Comparison of ENCODE assay signal across 8 cellular contexts in the genomic region with DNA sequence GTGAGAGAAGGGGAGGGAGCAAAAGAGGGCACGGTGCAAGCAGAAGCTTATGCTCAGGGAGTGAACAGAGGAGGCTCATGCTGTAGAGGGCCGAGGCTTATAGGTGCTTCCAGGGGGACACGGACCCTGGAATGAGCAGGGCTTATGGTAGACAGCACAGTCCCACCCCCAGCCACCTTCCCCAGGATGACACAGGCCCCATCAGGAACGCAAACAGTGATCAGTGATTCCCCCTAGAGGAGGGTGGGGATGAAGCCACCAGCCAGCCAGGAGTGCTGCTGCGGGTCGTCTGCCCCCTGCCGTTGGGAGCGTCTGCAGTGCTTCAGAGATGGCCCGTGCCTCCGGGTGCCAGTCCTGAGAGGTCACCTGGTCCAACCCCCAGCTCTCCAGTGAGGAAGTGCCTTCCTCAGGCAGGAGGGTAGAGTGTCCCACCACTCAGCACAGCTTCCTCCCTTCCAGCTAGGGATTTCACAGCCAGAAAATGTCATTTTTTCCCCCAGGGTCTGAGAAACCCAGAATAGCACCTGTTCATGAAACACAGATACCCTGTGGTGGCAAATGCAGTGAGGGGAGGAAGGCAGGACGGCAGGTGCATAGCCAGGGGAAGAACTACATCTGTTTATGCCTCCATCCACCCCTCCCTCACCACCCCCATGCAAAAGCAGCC.
DNase-seq lines count a peak whose midpoint lies in the region; ATAC-seq, FAIRE-seq and TF ChIP-seq lines count a peak whose summit lies in the region.

No MANE protein-coding gene starts in this region.

- DNase-seq in AG10803 (ENCODE audit: low read depth) (peak; percentile 25), NCI-H1092 treated with DMSO at 0.1 percent for 48 hours (lab: John Stamatoyannopoulos, UW) (peak; percentile 81), SW480 (ENCODE audit: low spot score) (peak; percentile 87), astrocyte (ENCODE audit: low read depth) (peak; percentile 13), immature natural killer cell (peak; percentile 10 to 28 (median 24))
- peak; percentile 43 to 48 for DNase-seq in stimulated activated CD4-positive, alpha-beta T cell treated with anti-CD3 and anti-CD28 coated beads, Interleukin-4, amount 100 ng/mL, for 4 hours

- FAIRE-seq in astrocyte (lab: Jason Lieb, UNC) = no peak

- no peaks in the 10 kb centered on the region for H4K20me1 ChIP-seq in astrocyte (ENCODE audit: insufficient read depth, low read length)

- H3K4me3 ChIP-seq in AG10803 (ENCODE audit: low read length) (no peak overlapping the region), astrocyte (ENCODE audit: insufficient read depth, low read depth, low read length) (no peak overlapping the region)

- no peak overlapping the region for H3K27ac ChIP-seq in astrocyte (ENCODE audit: low read depth, low read length)

- TF ChIP-seq CTCF in AG10803 (conservative IDR thresholded peaks at IDR 0.05; ENCODE audit: low read length) (peak; percentile 60), astrocyte (IDR thresholded peaks at IDR 0.05; ENCODE audit: insufficient read depth, low read depth, low read length) (peak; percentile 58)

- no peak overlapping the region for H3K4me2 ChIP-seq in astrocyte (ENCODE audit: low read length)

- H3K4me1 ChIP-seq in astrocyte (ENCODE audit: insufficient read depth, low read length) = no peaks in the 10 kb centered on the region

- H3K79me2 ChIP-seq in astrocyte (ENCODE audit: insufficient read depth, low read length) = no peaks in the 10 kb centered on the region

- H2AFZ ChIP-seq in astrocyte (ENCODE audit: low read depth, low read length) = no peak overlapping the region

- H3K27me3 ChIP-seq in astrocyte (ENCODE audit: insufficient read depth, low read length) = peaks cover 12% of the 10 kb centered on the region

- no peaks in the 10 kb centered on the region for H3K36me3 ChIP-seq in astrocyte (ENCODE audit: insufficient read depth, low read length)

- H3K4me3 Mint-ChIP-seq in astrocyte (ENCODE audit: unreplicated experiment) = no peak overlapping the region
- H3K4me3 Mint-ChIP-seq in immature natural killer cell = no peak overlapping the region

- peaks cover 2% of the 10 kb centered on the region for H3K36me3 Mint-ChIP-seq in astrocyte (ENCODE audit: low read depth, unreplicated experiment)
- no peaks in the 10 kb centered on the region for H3K36me3 Mint-ChIP-seq in immature natural killer cell

- no peaks in the 10 kb centered on the region for H3K9me3 ChIP-seq in astrocyte (ENCODE audit: insufficient read depth, low read depth, low read length)

- H3K27ac Mint-ChIP-seq in astrocyte (ENCODE audit: unreplicated experiment) = no peak overlapping the region
- H3K27ac Mint-ChIP-seq in immature natural killer cell = no peak overlapping the region

- H3K27me3 Mint-ChIP-seq in astrocyte (ENCODE audit: low read depth, unreplicated experiment) = peaks cover 60% of the 10 kb centered on the region
- peaks cover 0 to 5% (median 2%) of the 10 kb centered on the region in 3 donors for H3K27me3 Mint-ChIP-seq in immature natural killer cell (ENCODE audit: low read depth in 3 of 3)

- H3K9ac ChIP-seq in astrocyte (ENCODE audit: low read length) = no peak overlapping the region

- ATAC-seq in GM19351 (IDR thresholded peaks at IDR 0.05; ENCODE audit: unreplicated experiment) = peak; percentile 55
- ATAC-seq in HG03520 (IDR thresholded peaks at IDR 0.05; ENCODE audit: unreplicated experiment) = no peak

- H3K9me3 Mint-ChIP-seq in astrocyte (ENCODE audit: unreplicated experiment) (no peaks in the 10 kb centered on the region), immature natural killer cell (peaks cover 0 to 1% (median 0%) of the 10 kb centered on the region in 6 donors)

- no peaks in the 10 kb centered on the region for H3K4me1 Mint-ChIP-seq in astrocyte (ENCODE audit: low read depth, unreplicated experiment)
- peaks cover 0 to 4% of the 10 kb centered on the region in 2 donors for H3K4me1 Mint-ChIP-seq in immature natural killer cell

Comparison
In these comparisons a context has a peak if more than half of its experiments do, and no peak if none do; other contexts are left out.
1. DNase-seq: peak in every context shown above with its lines; median percentile 87 in SW480; 81 in NCI-H1092 treated with DMSO at 0.1 percent for 48 hours; 46 in stimulated activated CD4-positive, alpha-beta T cell treated with anti-CD3 and anti-CD28 coated beads, Interleukin-4, amount 100 ng/mL, for 4 hours; 25 in AG10803; 24 in immature natural killer cell; 13 in astrocyte.